1 cellular context compared by ENCODE assay signal in the genomic region with DNA sequence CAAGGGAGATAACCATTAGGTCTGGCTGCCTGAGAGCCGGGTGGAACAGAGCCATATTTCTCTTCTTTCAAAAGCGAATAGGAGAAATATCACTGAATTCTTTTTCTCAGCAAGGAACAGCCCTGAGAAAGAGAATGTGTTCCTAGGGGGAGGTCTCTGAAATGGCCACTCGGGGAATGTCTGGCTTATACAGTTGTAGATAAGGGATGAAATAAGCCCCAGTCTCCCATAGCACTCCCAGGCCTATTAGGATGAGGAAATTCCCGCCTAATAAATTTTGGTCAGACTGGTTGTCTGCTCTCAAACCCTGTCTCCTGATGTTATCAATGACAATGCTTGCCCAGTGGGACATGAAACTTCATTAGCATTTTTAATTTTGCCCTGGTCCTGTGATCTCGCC. TPM values are rescaled to one million over a fixed set of nuclear protein-coding genes. Genes with fewer than 3 reads are reported as not detected.
"Had no signal": no experiment of that assay in that cellular context is flagged by ENCODE, and none has a peak within 500 bp of the region (broad histone marks: within the 10 kb centered on the region; RNA-seq: fewer than 3 reads in every experiment).

No MANE protein-coding gene starts in this region.

RNA-seq across cellular contexts. Expression of a gene that starts 32.0 kb away (rescaled TPM):
- total RNA-seq: SJCRH30 had no signal
